1 cellular context compared by ENCODE assay signal in the genomic region with DNA sequence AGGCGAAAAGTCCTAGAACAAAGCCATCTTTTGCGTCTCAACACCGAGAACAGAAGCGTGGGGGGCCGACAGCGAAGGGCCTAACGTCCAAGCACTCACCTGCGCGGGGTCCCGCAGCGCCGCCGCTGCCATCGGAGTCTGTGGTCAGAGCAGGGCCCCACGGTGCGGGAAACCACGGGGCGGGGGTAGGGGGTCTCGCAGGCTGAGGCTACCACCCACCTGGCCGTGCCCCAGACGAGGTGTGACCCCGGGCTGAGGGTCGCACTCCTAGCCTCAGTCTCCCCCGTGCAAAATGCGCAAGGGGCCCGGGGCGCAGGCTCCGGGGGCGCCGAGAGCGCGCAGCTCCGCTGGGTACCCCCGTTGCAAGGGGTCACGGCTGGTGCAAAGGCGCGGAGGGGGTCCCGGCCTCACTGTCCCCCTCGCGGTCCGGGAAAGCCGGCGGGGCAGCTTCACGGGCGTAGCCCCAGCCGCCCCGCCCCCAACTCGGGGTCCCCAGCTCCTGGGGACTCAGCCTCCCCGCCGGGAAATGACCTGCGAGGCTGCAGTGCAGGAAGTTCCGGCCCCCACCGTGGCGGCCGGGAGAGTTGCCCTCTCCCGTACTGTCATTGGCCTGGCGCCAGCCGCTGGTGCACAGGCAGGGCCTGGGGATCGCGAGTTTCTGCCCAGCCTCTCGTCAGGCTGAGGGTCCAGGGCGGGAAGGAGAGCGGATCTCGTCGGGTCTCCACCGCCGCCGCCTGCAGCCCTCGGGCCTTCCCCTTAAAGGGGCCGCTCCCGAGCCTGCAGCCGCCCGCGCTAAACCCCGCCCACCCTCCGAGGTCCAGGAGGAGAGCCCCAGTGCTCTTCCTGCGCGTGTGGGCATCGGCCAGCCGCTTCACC.
A peak's percentile ranks its signal among the peaks of the same experiment; 100 is the strongest.
TF ChIP-seq lines count a peak whose summit lies in the region.

TSS of gene ZNF792 (minus strand) at position 699 of the 876 bp plus-strand sequence. CDS start at position 132, 567 bp downstream.

TF ChIP-seq in K562, 482 proteins besides CTCF, POLR2A, EP300 and RAD21 (continued from another document and continues in another):
- no peak for TF ChIP-seq THAP12 (CRISPR knock-in tag; IDR thresholded peaks at IDR 0.05)
- TF ChIP-seq XRCC3 (IDR thresholded peaks at IDR 0.05) = no peak
- no peak for TF ChIP-seq BRF1 (IDR thresholded peaks at IDR 0.05; ENCODE audit: borderline replicate concordance, extremely low read depth, insufficient read length)
- no peak for TF ChIP-seq MXI1 (IDR thresholded peaks at IDR 0.05; ENCODE audit: low read depth, low read length)
- TF ChIP-seq PTBP1 (IDR thresholded peaks at IDR 0.05; ENCODE audit: low read depth, low read length) = no peak
- no peak for TF ChIP-seq MAX (CRISPR knock-in tag; IDR thresholded peaks at IDR 0.05)
- TF ChIP-seq NR4A1 (CRISPR knock-in tag; IDR thresholded peaks at IDR 0.05) = no peak
- TF ChIP-seq NR4A1 (tag; IDR thresholded peaks at IDR 0.05) = no peak
- no peak for TF ChIP-seq SRSF9 (IDR thresholded peaks at IDR 0.05; ENCODE audit: borderline replicate concordance, low read depth, low read length)
- TF ChIP-seq, protein P1, sequence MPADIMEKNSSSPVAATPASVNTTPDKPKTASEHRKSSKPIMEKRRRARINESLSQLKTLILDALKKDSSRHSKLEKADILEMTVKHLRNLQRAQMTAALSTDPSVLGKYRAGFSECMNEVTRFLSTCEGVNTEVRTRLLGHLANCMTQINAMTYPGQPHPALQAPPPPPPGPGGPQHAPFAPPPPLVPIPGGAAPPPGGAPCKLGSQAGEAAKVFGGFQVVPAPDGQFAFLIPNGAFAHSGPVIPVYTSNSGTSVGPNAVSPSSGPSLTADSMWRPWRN (IDR thresholded peaks at IDR 0.05; ENCODE audit: low read depth) = no peak
- TF ChIP-seq ZNF143 (CRISPR knock-in tag; IDR thresholded peaks at IDR 0.05) = no peak
- TF ChIP-seq ZNF384 (IDR thresholded peaks at IDR 0.05; ENCODE audit: low read depth, low read length) = no peak
- no peak for TF ChIP-seq NFXL1 (CRISPR knock-in tag; IDR thresholded peaks at IDR 0.05)
- TF ChIP-seq, protein P2, sequence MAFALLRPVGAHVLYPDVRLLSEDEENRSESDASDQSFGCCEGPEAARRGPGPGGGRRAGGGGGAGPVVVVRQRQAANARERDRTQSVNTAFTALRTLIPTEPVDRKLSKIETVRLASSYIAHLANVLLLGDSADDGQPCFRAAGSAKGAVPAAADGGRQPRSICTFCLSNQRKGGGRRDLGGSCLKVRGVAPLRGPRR (CRISPR knock-in tag; IDR thresholded peaks at IDR 0.05) = no peak
- TF ChIP-seq RAD51 (IDR thresholded peaks at IDR 0.05; ENCODE audit: borderline replicate concordance, low read depth) = no peak
- TF ChIP-seq MTA1 (IDR thresholded peaks at IDR 0.05; ENCODE audit: borderline replicate concordance) = no peak
- TF ChIP-seq ZNF282 (CRISPR knock-in tag; IDR thresholded peaks at IDR 0.05) = no peak
- TF ChIP-seq MECOM (CRISPR knock-in tag; IDR thresholded peaks at IDR 0.05) = no peak
- TF ChIP-seq, protein P3, sequence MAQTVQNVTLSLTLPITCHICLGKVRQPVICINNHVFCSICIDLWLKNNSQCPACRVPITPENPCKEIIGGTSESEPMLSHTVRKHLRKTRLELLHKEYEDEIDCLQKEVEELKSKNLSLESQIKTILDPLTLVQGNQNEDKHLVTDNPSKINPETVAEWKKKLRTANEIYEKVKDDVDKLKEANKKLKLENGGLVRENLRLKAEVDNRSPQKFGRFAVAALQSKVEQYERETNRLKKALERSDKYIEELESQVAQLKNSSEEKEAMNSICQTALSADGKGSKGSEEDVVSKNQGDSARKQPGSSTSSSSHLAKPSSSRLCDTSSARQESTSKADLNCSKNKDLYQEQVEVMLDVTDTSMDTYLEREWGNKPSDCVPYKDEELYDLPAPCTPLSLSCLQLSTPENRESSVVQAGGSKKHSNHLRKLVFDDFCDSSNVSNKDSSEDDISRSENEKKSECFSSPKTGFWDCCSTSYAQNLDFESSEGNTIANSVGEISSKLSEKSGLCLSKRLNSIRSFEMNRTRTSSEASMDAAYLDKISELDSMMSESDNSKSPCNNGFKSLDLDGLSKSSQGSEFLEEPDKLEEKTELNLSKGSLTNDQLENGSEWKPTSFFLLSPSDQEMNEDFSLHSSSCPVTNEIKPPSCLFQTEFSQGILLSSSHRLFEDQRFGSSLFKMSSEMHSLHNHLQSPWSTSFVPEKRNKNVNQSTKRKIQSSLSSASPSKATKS (CRISPR knock-in tag; IDR thresholded peaks at IDR 0.05) = no peak
- no peak for TF ChIP-seq ETS2 (tag; IDR thresholded peaks at IDR 0.05; ENCODE audit: borderline replicate concordance, poor library complexity, severe bottlenecking)
- no peak for TF ChIP-seq ZFPM2 (CRISPR knock-in tag; IDR thresholded peaks at IDR 0.05)
- TF ChIP-seq IRF2 (CRISPR knock-in tag; IDR thresholded peaks at IDR 0.05) = no peak
- peak; percentile 60; the same call in 1 of the 2 replicates for TF ChIP-seq CC2D1A (IDR thresholded peaks at IDR 0.05)
- no peak for TF ChIP-seq SMARCA5 (IDR thresholded peaks at IDR 0.05)
- TF ChIP-seq CTCFL (IDR thresholded peaks at IDR 0.05; ENCODE audit: borderline replicate concordance, insufficient read depth, low read depth, low read length, poor library complexity, severe bottlenecking) = no peak
- TF ChIP-seq, protein P4, sequence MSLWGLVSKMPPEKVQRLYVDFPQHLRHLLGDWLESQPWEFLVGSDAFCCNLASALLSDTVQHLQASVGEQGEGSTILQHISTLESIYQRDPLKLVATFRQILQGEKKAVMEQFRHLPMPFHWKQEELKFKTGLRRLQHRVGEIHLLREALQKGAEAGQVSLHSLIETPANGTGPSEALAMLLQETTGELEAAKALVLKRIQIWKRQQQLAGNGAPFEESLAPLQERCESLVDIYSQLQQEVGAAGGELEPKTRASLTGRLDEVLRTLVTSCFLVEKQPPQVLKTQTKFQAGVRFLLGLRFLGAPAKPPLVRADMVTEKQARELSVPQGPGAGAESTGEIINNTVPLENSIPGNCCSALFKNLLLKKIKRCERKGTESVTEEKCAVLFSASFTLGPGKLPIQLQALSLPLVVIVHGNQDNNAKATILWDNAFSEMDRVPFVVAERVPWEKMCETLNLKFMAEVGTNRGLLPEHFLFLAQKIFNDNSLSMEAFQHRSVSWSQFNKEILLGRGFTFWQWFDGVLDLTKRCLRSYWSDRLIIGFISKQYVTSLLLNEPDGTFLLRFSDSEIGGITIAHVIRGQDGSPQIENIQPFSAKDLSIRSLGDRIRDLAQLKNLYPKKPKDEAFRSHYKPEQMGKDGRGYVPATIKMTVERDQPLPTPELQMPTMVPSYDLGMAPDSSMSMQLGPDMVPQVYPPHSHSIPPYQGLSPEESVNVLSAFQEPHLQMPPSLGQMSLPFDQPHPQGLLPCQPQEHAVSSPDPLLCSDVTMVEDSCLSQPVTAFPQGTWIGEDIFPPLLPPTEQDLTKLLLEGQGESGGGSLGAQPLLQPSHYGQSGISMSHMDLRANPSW (CRISPR knock-in tag; IDR thresholded peaks at IDR 0.05) = no peak
- TF ChIP-seq ZNF280A (IDR thresholded peaks at IDR 0.05; ENCODE audit: low read depth, partially characterized antibody) = no peak
- no peak for TF ChIP-seq TARDBP (IDR thresholded peaks at IDR 0.05)
- TF ChIP-seq, protein P5, sequence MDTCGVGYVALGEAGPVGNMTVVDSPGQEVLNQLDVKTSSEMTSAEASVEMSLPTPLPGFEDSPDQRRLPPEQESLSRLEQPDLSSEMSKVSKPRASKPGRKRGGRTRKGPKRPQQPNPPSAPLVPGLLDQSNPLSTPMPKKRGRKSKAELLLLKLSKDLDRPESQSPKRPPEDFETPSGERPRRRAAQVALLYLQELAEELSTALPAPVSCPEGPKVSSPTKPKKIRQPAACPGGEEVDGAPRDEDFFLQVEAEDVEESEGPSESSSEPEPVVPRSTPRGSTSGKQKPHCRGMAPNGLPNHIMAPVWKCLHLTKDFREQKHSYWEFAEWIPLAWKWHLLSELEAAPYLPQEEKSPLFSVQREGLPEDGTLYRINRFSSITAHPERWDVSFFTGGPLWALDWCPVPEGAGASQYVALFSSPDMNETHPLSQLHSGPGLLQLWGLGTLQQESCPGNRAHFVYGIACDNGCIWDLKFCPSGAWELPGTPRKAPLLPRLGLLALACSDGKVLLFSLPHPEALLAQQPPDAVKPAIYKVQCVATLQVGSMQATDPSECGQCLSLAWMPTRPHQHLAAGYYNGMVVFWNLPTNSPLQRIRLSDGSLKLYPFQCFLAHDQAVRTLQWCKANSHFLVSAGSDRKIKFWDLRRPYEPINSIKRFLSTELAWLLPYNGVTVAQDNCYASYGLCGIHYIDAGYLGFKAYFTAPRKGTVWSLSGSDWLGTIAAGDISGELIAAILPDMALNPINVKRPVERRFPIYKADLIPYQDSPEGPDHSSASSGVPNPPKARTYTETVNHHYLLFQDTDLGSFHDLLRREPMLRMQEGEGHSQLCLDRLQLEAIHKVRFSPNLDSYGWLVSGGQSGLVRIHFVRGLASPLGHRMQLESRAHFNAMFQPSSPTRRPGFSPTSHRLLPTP (IDR thresholded peaks at IDR 0.05; ENCODE audit: borderline replicate concordance, extremely low read depth, insufficient read length) = no peak
- peak; percentile 4 for TF ChIP-seq ZFP36 (IDR thresholded peaks at IDR 0.05; ENCODE audit: low read depth, low read length, partially characterized antibody)
- TF ChIP-seq ZNF175 (CRISPR knock-in tag; IDR thresholded peaks at IDR 0.05; ENCODE audit: low read depth) = no peak
- TF ChIP-seq HNRNPUL1 (IDR thresholded peaks at IDR 0.05; ENCODE audit: low read length) = no peak
- TF ChIP-seq HDAC2 (IDR thresholded peaks at IDR 0.05) = no peak
- TF ChIP-seq ELF4 (CRISPR knock-in tag; IDR thresholded peaks at IDR 0.05) = no peak
- no peak for TF ChIP-seq CHCHD3 (CRISPR knock-in tag; IDR thresholded peaks at IDR 0.05)
- no peak for TF ChIP-seq NUFIP1 (IDR thresholded peaks at IDR 0.05; ENCODE audit: partially characterized antibody)
- TF ChIP-seq HDAC6 (IDR thresholded peaks at IDR 0.05; ENCODE audit: low read depth, low read length) = no peak
- TF ChIP-seq MYC (IDR thresholded peaks at IDR 0.05; ENCODE audit: low read depth, low read length) = no peak
- TF ChIP-seq MYC (CRISPR knock-in tag; IDR thresholded peaks at IDR 0.05; ENCODE audit: borderline replicate concordance, low read depth) = no peak
- TF ChIP-seq SNIP1 (IDR thresholded peaks at IDR 0.05; ENCODE audit: low read depth) = no peak
